Comparison of ENCODE assay signal across 18 cellular contexts in genomic region chr15:79102595-79102994, GRCh38. TPM values are rescaled to one million over a fixed set of nuclear protein-coding genes. Genes with fewer than 3 reads are reported as not detected.
DNase-seq lines count a peak whose midpoint lies in the region; ATAC-seq and TF ChIP-seq lines count a peak whose summit lies in the region.
"Had no signal": no experiment of that assay in that cellular context is flagged by ENCODE, and none has a peak within 500 bp of the region (broad histone marks: within the 10 kb centered on the region; RNA-seq: fewer than 3 reads in every experiment).

No MANE protein-coding gene starts in this region.

- no peaks in the 10 kb centered on the region for H3K4me1 Mint-ChIP-seq in stimulated activated effector memory CD8-positive, alpha-beta T cell treated with anti-CD3 and anti-CD28 coated beads, Interleukin-12 subunit alpha, Interleukin-12 subunit beta, amount 100 ng/mL, for 72 hours
- H3K4me1 Mint-ChIP-seq in glutamatergic neuron (ENCODE audit: low read depth, unreplicated experiment), result no peaks in the 10 kb centered on the region

- H3K4me3 ChIP-seq in coronary artery (no peak overlapping the region), esophagus muscularis mucosa (no peak overlapping the region), gastroesophageal sphincter (no peak overlapping the region)

- no peak for TF ChIP-seq POLR2A in esophagus muscularis mucosa (IDR thresholded peaks at IDR 0.05; ENCODE audit: low read depth)
- TF ChIP-seq POLR2A in gastroesophageal sphincter (IDR thresholded peaks at IDR 0.05), result no peak

- intact Hi-C loops in esophagus muscularis mucosa (cut with DNase I), result no loop called here

- no peaks in the 10 kb centered on the region for H3K9me3 ChIP-seq in esophagus muscularis mucosa
- no peaks in the 10 kb centered on the region for H3K9me3 ChIP-seq in gastroesophageal sphincter
- H3K9me3 ChIP-seq: Caco-2 had no signal

- DNase-seq in coronary artery (ENCODE audit: low spot score), result peak; percentile 38
- peak; percentile 83 for DNase-seq in esophagus muscularis mucosa (ENCODE audit: extremely low spot score)
- no peak for DNase-seq in stimulated activated effector memory CD8-positive, alpha-beta T cell treated with anti-CD3 and anti-CD28 coated beads, Interleukin-12 subunit alpha, Interleukin-12 subunit beta, amount 100 ng/mL, for 72 hours (ENCODE audit: low spot score in 2 of 2)
- DNase-seq in glutamatergic neuron, result no peak
- DNase-seq: AML-193; Caco-2; CD4-positive, alpha-beta T cell; DMS153; DMS79; GDM1; GOT3; H7; HFFc6 had no signal

- TF ChIP-seq EP300 in esophagus muscularis mucosa (IDR thresholded peaks at IDR 0.05), result no peak
- no peak for TF ChIP-seq EP300 in gastroesophageal sphincter (IDR thresholded peaks at IDR 0.05)

- H3K27me3 Mint-ChIP-seq in glutamatergic neuron (ENCODE audit: unreplicated experiment), result peaks cover 2% of the 10 kb centered on the region

- H3K36me3 Mint-ChIP-seq in stimulated activated effector memory CD8-positive, alpha-beta T cell treated with anti-CD3 and anti-CD28 coated beads, Interleukin-12 subunit alpha, Interleukin-12 subunit beta, amount 100 ng/mL, for 72 hours, result no peaks in the 10 kb centered on the region
- H3K36me3 Mint-ChIP-seq in glutamatergic neuron (ENCODE audit: unreplicated experiment), result no peaks in the 10 kb centered on the region

- no peak overlapping the region for H3K4me3 Mint-ChIP-seq in stimulated activated effector memory CD8-positive, alpha-beta T cell treated with anti-CD3 and anti-CD28 coated beads, Interleukin-12 subunit alpha, Interleukin-12 subunit beta, amount 100 ng/mL, for 72 hours
- no peak overlapping the region for H3K4me3 Mint-ChIP-seq in glutamatergic neuron (ENCODE audit: unreplicated experiment)
- H3K4me3 Mint-ChIP-seq: CD4-positive, alpha-beta T cell; HFFc6 had no signal

- TF ChIP-seq CTCF in coronary artery (IDR thresholded peaks at IDR 0.05) (no peak), esophagus muscularis mucosa (IDR thresholded peaks at IDR 0.05) (no peak), glutamatergic neuron (IDR thresholded peaks at IDR 0.05; ENCODE audit: partially characterized antibody, unreplicated experiment) (no peak), gastroesophageal sphincter (IDR thresholded peaks at IDR 0.05) (no peak)

- H3K27me3 ChIP-seq in esophagus muscularis mucosa (peaks cover 0 to 57% (median 7%) of the 10 kb centered on the region in 4 donors), gastroesophageal sphincter (peaks cover 86% of the 10 kb centered on the region)

- H3K27ac ChIP-seq in coronary artery, result no peak overlapping the region
- no peak overlapping the region for H3K27ac ChIP-seq in esophagus muscularis mucosa (replicated peaks in 1 of 4)
- no peak overlapping the region for H3K27ac ChIP-seq in gastroesophageal sphincter
- H3K27ac ChIP-seq: C4-2B, HL-60 had no signal

- 87% methylated on average over 6 of the region's 6 CpGs for WGBS in esophagus muscularis mucosa
- WGBS in gastroesophageal sphincter (ENCODE audit: low coverage in 1 of 2), 2 donors, result 80 to 100% methylated on average over 1 to 6 of the region's 6 CpGs

- no peaks in the 10 kb centered on the region for H3K36me3 ChIP-seq in esophagus muscularis mucosa
- H3K36me3 ChIP-seq in gastroesophageal sphincter, result no peaks in the 10 kb centered on the region

- no peak overlapping the region for H3K27ac Mint-ChIP-seq in stimulated activated effector memory CD8-positive, alpha-beta T cell treated with anti-CD3 and anti-CD28 coated beads, Interleukin-12 subunit alpha, Interleukin-12 subunit beta, amount 100 ng/mL, for 72 hours
- no peak overlapping the region for H3K27ac Mint-ChIP-seq in glutamatergic neuron (ENCODE audit: unreplicated experiment)
- H3K27ac Mint-ChIP-seq: CD4-positive, alpha-beta T cell; HFFc6 had no signal

- H3K9me3 Mint-ChIP-seq in stimulated activated effector memory CD8-positive, alpha-beta T cell treated with anti-CD3 and anti-CD28 coated beads, Interleukin-12 subunit alpha, Interleukin-12 subunit beta, amount 100 ng/mL, for 72 hours, result no peaks in the 10 kb centered on the region
- no peaks in the 10 kb centered on the region for H3K9me3 Mint-ChIP-seq in glutamatergic neuron (ENCODE audit: unreplicated experiment)
- H3K9me3 Mint-ChIP-seq: CD4-positive, alpha-beta T cell; HFFc6 had no signal

- peak; percentile 16 for ATAC-seq in stimulated activated effector memory CD8-positive, alpha-beta T cell treated with anti-CD3 and anti-CD28 coated beads, Interleukin-12 subunit alpha, Interleukin-12 subunit beta, amount 100 ng/mL, for 72 hours
- ATAC-seq in GM19324 (IDR thresholded peaks at IDR 0.05; ENCODE audit: low FRiP score, unreplicated experiment), result no peak
- ATAC-seq in gastroesophageal sphincter, result no peak

- no peaks in the 10 kb centered on the region for H3K4me1 ChIP-seq in esophagus muscularis mucosa
- H3K4me1 ChIP-seq in gastroesophageal sphincter, result no peaks in the 10 kb centered on the region
- H3K4me1 ChIP-seq: Caco-2 had no signal

RNA-seq across cellular contexts. Expression of gene RASGRF1, which starts 12.0 kb away (rescaled TPM):
- under 1 TPM in 2 of 4 donors, not detected in 2; 0.17 to 0.23 TPM for total RNA-seq in esophagus muscularis mucosa
- 0.32 TPM for total RNA-seq in glutamatergic neuron (ENCODE audit: unreplicated experiment)
- total RNA-seq in gastroesophageal sphincter, result under 1 TPM in 2 of 4 donors, not detected in 2; 0.13 to 0.23 TPM
- total RNA-seq: CD4-positive, alpha-beta T cell; Daoy had no signal

Comparison
In these comparisons a context has a peak if more than half of its experiments do, and no peak if none do; other contexts are left out.
1. DNase-seq: peak in coronary artery (single experiment) and esophagus muscularis mucosa (single experiment); none in stimulated activated effector memory CD8-positive, alpha-beta T cell treated with anti-CD3 and anti-CD28 coated beads, Interleukin-12 subunit alpha, Interleukin-12 subunit beta, amount 100 ng/mL, for 72 hours (0 of 2) and glutamatergic neuron (single experiment).